Comparison of ENCODE assay signal across 13 cellular contexts in genomic region chr11:113705871-113706654, GRCh38. TPM values are rescaled to one million over a fixed set of nuclear protein-coding genes. Genes with fewer than 3 reads are reported as not detected.
DNase-seq lines count a peak whose midpoint lies in the region; ATAC-seq and TF ChIP-seq lines count a peak whose summit lies in the region.
"Had no signal": no experiment of that assay in that cellular context is flagged by ENCODE, and none has a peak within 500 bp of the region (broad histone marks: within the 10 kb centered on the region; RNA-seq: fewer than 3 reads in every experiment).

Gene TMPRSS5 (minus strand): TSS chr11:113706308. CDS start chr11:113706224, 84 bp downstream.

- peaks cover 18% of the 10 kb centered on the region for H3K4me1 Mint-ChIP-seq in nephron progenitor cell
- no peaks in the 10 kb centered on the region for H3K4me1 Mint-ChIP-seq in activated T-cell treated with anti-CD3 and anti-CD28 coated beads, Interleukin-2, amount 50 U/mL, for 72 hours (ENCODE audit: low read depth)
- H3K4me1 Mint-ChIP-seq: central memory CD8-positive, alpha-beta T cell had no signal

- H3K9me3 Mint-ChIP-seq in nephron progenitor cell, result peaks cover 43% of the 10 kb centered on the region
- peaks cover 17 to 19% of the 10 kb centered on the region in 2 donors for H3K9me3 Mint-ChIP-seq in activated T-cell treated with anti-CD3 and anti-CD28 coated beads, Interleukin-2, amount 50 U/mL, for 72 hours

- no peaks in the 10 kb centered on the region for H3K27me3 Mint-ChIP-seq in nephron progenitor cell (ENCODE audit: low read depth, poor library complexity)
- H3K27me3 Mint-ChIP-seq in activated T-cell treated with anti-CD3 and anti-CD28 coated beads, Interleukin-2, amount 50 U/mL, for 72 hours (ENCODE audit: low read depth), result no peaks in the 10 kb centered on the region
- H3K27me3 Mint-ChIP-seq: activated B cell treated with CpG ODN at 0.5 μM for 24 hours; central memory CD8-positive, alpha-beta T cell; natural killer cell treated with Interleukin-12 subunit alpha and Interleukin-12 subunit beta and Interleukin-15 and Interleukin-18, amount 100 ng/mL, for 72 hours had no signal

- intact Hi-C loops in left ventricle myocardium superior (cut with micrococcal nuclease) (no loop called here), Right ventricle myocardium inferior (cut with DNase I) (no loop called here)

- DNase-seq in left ventricle myocardium superior (no peak), Right ventricle myocardium inferior (ENCODE audit: missing footprints) (no peak), cerebellar cortex (ENCODE audit: low spot score) (peak; percentile 38), nephron progenitor cell (no peak), NCI-H226 (no peak)
- DNase-seq in activated T-cell treated with anti-CD3 and anti-CD28 coated beads, Interleukin-2, amount 50 U/mL, for 72 hours, result no peak
- DNase-seq: activated B cell treated with CpG ODN at 0.5 μM for 24 hours; activated naive CD4-positive, alpha-beta T cell treated with anti-CD3 and anti-CD28 coated beads for 36 hours; erythroblast had no signal

- peak within 1 kb of the TSS; percentile 3 for H3K4me3 Mint-ChIP-seq in nephron progenitor cell
- no peak within 1 kb of the TSS for H3K4me3 Mint-ChIP-seq in activated T-cell treated with anti-CD3 and anti-CD28 coated beads, Interleukin-2, amount 50 U/mL, for 72 hours
- H3K4me3 Mint-ChIP-seq: activated B cell treated with CpG ODN at 0.5 μM for 24 hours; activated naive CD4-positive, alpha-beta T cell treated with anti-CD3 and anti-CD28 coated beads for 36 hours; central memory CD8-positive, alpha-beta T cell; natural killer cell treated with Interleukin-12 subunit alpha and Interleukin-12 subunit beta and Interleukin-15 and Interleukin-18, amount 100 ng/mL, for 72 hours had no signal

- H3K36me3 Mint-ChIP-seq in nephron progenitor cell (ENCODE audit: low read depth), result peaks cover 45% of the 10 kb centered on the region
- H3K36me3 Mint-ChIP-seq in activated T-cell treated with anti-CD3 and anti-CD28 coated beads, Interleukin-2, amount 50 U/mL, for 72 hours (ENCODE audit: insufficient read depth in 2 of 2), result peaks cover 11 to 13% of the 10 kb centered on the region in 2 donors

- H3K27ac Mint-ChIP-seq in nephron progenitor cell, result peak within 1 kb of the TSS; percentile 49
- H3K27ac Mint-ChIP-seq in activated T-cell treated with anti-CD3 and anti-CD28 coated beads, Interleukin-2, amount 50 U/mL, for 72 hours, result no peak within 1 kb of the TSS
- H3K27ac Mint-ChIP-seq: activated B cell treated with CpG ODN at 0.5 μM for 24 hours; activated naive CD4-positive, alpha-beta T cell treated with anti-CD3 and anti-CD28 coated beads for 36 hours; natural killer cell treated with Interleukin-12 subunit alpha and Interleukin-12 subunit beta and Interleukin-15 and Interleukin-18, amount 100 ng/mL, for 72 hours had no signal

- ATAC-seq in left ventricle myocardium superior (peak; percentile 39), Right ventricle myocardium inferior (no peak), GM19035 (IDR thresholded peaks at IDR 0.05; ENCODE audit: unreplicated experiment) (no peak), GM21786 (IDR thresholded peaks at IDR 0.05; ENCODE audit: unreplicated experiment) (no peak)
- no peak for ATAC-seq in activated T-cell treated with anti-CD3 and anti-CD28 coated beads, Interleukin-2, amount 50 U/mL, for 72 hours (replicated peaks in 1 of 2)

- TF ChIP-seq CTCF in nephron progenitor cell (IDR thresholded peaks at IDR 0.05), result no peak

RNA-seq across cellular contexts. Expression of gene TMPRSS5, which starts in this region (rescaled TPM):
- total RNA-seq in left ventricle myocardium superior, result 0.69 TPM
- 0.38 TPM for total RNA-seq in Right ventricle myocardium inferior
- 1 to 10 TPM in 1 of 2 donors, under 1 TPM in 1; 0.51 to 1.3 TPM for total RNA-seq in activated T-cell treated with anti-CD3 and anti-CD28 coated beads, Interleukin-2, amount 50 U/mL, for 72 hours

Comparison
In these comparisons a context has a peak if more than half of its experiments do, and no peak if none do; other contexts are left out.
1. Peak in ATAC-seq in left ventricle myocardium superior; RNA of the gene not detected or under 1 TPM.